Comparison of ENCODE assay signal across 1 cellular context in the genomic region with DNA sequence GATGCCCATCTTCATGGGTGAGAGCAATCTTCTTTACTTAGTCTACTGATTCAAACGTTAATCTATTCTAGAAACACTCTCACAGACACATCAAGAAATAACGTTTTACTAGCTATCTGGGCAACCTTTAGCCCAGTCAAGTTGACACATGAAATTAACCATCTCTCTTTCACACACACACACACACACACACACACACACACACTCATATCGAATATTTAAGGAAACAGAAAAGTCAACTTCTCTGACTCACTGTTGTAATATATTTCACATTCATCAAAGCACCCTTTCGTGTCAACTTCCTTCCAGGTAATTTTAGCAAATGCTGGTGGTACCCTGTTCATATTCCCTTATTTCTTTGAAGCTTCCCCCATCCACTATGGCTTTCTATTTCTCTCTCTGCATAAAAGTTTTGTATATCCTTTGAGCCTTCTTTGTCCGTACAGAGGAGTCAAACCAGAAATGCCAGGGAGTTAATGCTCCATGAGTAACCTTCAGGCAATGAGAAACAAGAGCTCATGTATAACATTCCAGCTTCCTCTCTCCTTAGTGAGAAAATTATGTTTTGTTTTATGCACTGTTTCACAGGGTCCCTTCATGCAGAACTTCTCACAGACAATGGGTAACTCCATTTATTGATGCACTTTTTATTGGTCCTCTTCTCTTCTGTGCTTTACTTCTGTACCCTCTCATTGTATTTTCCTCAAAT.
TF ChIP-seq lines count a peak whose summit lies in the region.

No MANE protein-coding gene starts in this region.

TF ChIP-seq in IMR-90, 13 proteins besides CTCF, POLR2A, EP300 and RAD21:
- TF ChIP-seq MAZ (IDR thresholded peaks at IDR 0.05; ENCODE audit: borderline replicate concordance, low read depth, low read length) (no peak), USF2 (IDR thresholded peaks at IDR 0.05; ENCODE audit: low read depth, low read length) (no peak), RFX5 (IDR thresholded peaks at IDR 0.05; ENCODE audit: low read depth, low read length) (no peak), BHLHE40 (IDR thresholded peaks at IDR 0.05; ENCODE audit: low read depth, low read length) (no peak)
- TF ChIP-seq, protein P1, sequence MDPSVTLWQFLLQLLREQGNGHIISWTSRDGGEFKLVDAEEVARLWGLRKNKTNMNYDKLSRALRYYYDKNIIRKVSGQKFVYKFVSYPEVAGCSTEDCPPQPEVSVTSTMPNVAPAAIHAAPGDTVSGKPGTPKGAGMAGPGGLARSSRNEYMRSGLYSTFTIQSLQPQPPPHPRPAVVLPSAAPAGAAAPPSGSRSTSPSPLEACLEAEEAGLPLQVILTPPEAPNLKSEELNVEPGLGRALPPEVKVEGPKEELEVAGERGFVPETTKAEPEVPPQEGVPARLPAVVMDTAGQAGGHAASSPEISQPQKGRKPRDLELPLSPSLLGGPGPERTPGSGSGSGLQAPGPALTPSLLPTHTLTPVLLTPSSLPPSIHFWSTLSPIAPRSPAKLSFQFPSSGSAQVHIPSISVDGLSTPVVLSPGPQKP (IDR thresholded peaks at IDR 0.05; ENCODE audit: borderline replicate concordance, low read depth, low read length): no peak
